17 cellular contexts compared by ENCODE assay signal in genomic region chr2:127072970-127073369, GRCh38. TPM values are rescaled to one million over a fixed set of nuclear protein-coding genes. Genes with fewer than 3 reads are reported as not detected.
A peak's percentile ranks its signal among the peaks of the same experiment; 100 is the strongest.
DNase-seq lines count a peak whose midpoint lies in the region; ATAC-seq and TF ChIP-seq lines count a peak whose summit lies in the region.
"Had no signal": no experiment of that assay in that cellular context is flagged by ENCODE, and none has a peak within 500 bp of the region (broad histone marks: within the 10 kb centered on the region; RNA-seq: fewer than 3 reads in every experiment).

No MANE protein-coding gene starts in this region.

- no peaks in the 10 kb centered on the region; the same call in 1 of the 2 replicates for H3K4me1 ChIP-seq in BE2C
- peaks cover 15% of the 10 kb centered on the region for H3K4me1 ChIP-seq in hepatocyte (ENCODE audit: insufficient read depth)
- H3K4me1 ChIP-seq: upper lobe of right lung had no signal

- no peaks in the 10 kb centered on the region for H3K9me2 ChIP-seq in hepatocyte (replicated peaks; ENCODE audit: insufficient read depth)

- no peak overlapping the region for H3K4me2 ChIP-seq in hepatocyte

- CTCF ChIA-PET in activated B cell treated with CpG ODN at 0.5 μM for 24 hours (lab: Charles Lee) = no interaction called here

- H3K9me3 Mint-ChIP-seq in activated B cell treated with CpG ODN at 0.5 μM for 24 hours = no peaks in the 10 kb centered on the region
- H3K9me3 Mint-ChIP-seq: endodermal cell had no signal

- peak overlapping the region; percentile 27 for H3K27ac ChIP-seq in hepatocyte
- H3K27ac ChIP-seq: upper lobe of right lung had no signal

- TF ChIP-seq CTCF in BE2C (IDR thresholded peaks at IDR 0.05; ENCODE audit: low read depth, low read length) = no peak
- no peak for TF ChIP-seq CTCF in activated B cell treated with CpG ODN at 0.5 μM for 24 hours (IDR thresholded peaks at IDR 0.05)
- TF ChIP-seq CTCF in hepatocyte (IDR thresholded peaks at IDR 0.05; ENCODE audit: poor library complexity) = no peak

- WGBS in hepatocyte (ENCODE audit: low lambda C conversion rate, missing lambda C conversion rate) = 86% methylated on average over 15 of the region's 15 CpGs

- intact Hi-C loops in activated B cell treated with CpG ODN at 0.5 μM for 24 hours (cut with micrococcal nuclease) (no loop called here), posterior cingulate gyrus (cut with DNase I) (loop anchor here (5.0 kb wide), 1 partner anchor 34 kb away; the partner anchor contains the start of gene BIN1)

- H3K36me3 Mint-ChIP-seq in activated B cell treated with CpG ODN at 0.5 μM for 24 hours (ENCODE audit: low read depth) = peaks cover 61% of the 10 kb centered on the region

- peaks cover 4% of the 10 kb centered on the region for H4K20me1 ChIP-seq in hepatocyte (ENCODE audit: insufficient read depth, poor library complexity, severe bottlenecking)

- peaks cover 31% of the 10 kb centered on the region for H3K4me1 Mint-ChIP-seq in activated B cell treated with CpG ODN at 0.5 μM for 24 hours

- no peak for ATAC-seq in activated B cell treated with CpG ODN at 0.5 μM for 24 hours (ENCODE audit: low read depth)
- ATAC-seq: PC-3, upper lobe of right lung had no signal

- H3K9me3 ChIP-seq in BE2C (no peaks in the 10 kb centered on the region), hepatocyte (ENCODE audit: low read depth) (no peaks in the 10 kb centered on the region)
- H3K9me3 ChIP-seq: upper lobe of right lung had no signal

- H3K4me3 Mint-ChIP-seq in activated B cell treated with CpG ODN at 0.5 μM for 24 hours = no peak overlapping the region
- H3K4me3 Mint-ChIP-seq: endodermal cell had no signal

- H3K27ac Mint-ChIP-seq in activated B cell treated with CpG ODN at 0.5 μM for 24 hours = peak overlapping the region; percentile 30

- DNase-seq in BE2C (peak; percentile 54), activated B cell treated with CpG ODN at 0.5 μM for 24 hours (no peak), hepatocyte (ENCODE audit: low spot score) (no peak), posterior cingulate gyrus (peak; percentile 81 to 99 (median 90)), GDM1 (lab: John Stamatoyannopoulos, UW) (no peak), NCI-H146 (lab: John Stamatoyannopoulos, UW) (no peak)
- no peak for DNase-seq in central memory CD4-positive, alpha-beta T cell
- DNase-seq in stimulated activated CD4-positive, alpha-beta T cell treated with anti-CD3 and anti-CD28 coated beads, Interleukin-4, amount 100 ng/mL, for 4 hours = no peak
- DNase-seq: activated CD4-positive, CD25-positive, alpha-beta regulatory T cell; activated CD8-positive, alpha-beta memory T cell treated with anti-CD3 and anti-CD28 coated beads, Interleukin-2, amount 50 U/mL, for 4 hours; activated naive CD4-positive, alpha-beta T cell treated with anti-CD3 and anti-CD28 coated beads, Interleukin-2, amount 50 U/mL, for 16 hours; endodermal cell; NCI-H1694; NCI-H510A treated with DMSO at 0.1 percent for 48 hours; PC-3; stimulated activated CD4-positive, alpha-beta T cell treated with anti-CD3 and anti-CD28 coated beads, Interleukin-1b, Interleukin-23, amount 100 ng/mL, for 48 hours; upper lobe of right lung had no signal

- POLR2A ChIA-PET in activated B cell treated with CpG ODN at 0.5 μM for 24 hours (lab: Charles Lee) = no interaction called here

- H2AFZ ChIP-seq in hepatocyte = no peak overlapping the region

- H3K79me2 ChIP-seq in hepatocyte = peaks cover 44% of the 10 kb centered on the region

- no peaks in the 10 kb centered on the region for H3K27me3 Mint-ChIP-seq in activated B cell treated with CpG ODN at 0.5 μM for 24 hours

- H3K36me3 ChIP-seq in BE2C (no peaks in the 10 kb centered on the region), hepatocyte (replicated peaks; ENCODE audit: insufficient read depth, low read depth) (no peaks in the 10 kb centered on the region)

- H3K27me3 ChIP-seq in BE2C (no peaks in the 10 kb centered on the region), hepatocyte (no peaks in the 10 kb centered on the region)
- H3K27me3 ChIP-seq: upper lobe of right lung had no signal

- H3K4me3 ChIP-seq in BE2C (ENCODE audit: low read depth, low read length) = no peak overlapping the region
- no peak overlapping the region for H3K4me3 ChIP-seq in hepatocyte
- H3K4me3 ChIP-seq: upper lobe of right lung had no signal

RNA-seq across cellular contexts. Expression of gene BIN1, which starts 34.0 kb away (rescaled TPM):
- 83.3 TPM for polyA plus RNA-seq in BE2C (2012; ENCODE audit: insufficient read depth, insufficient read length, low read depth)
- total RNA-seq in activated B cell treated with CpG ODN at 0.5 μM for 24 hours (62.5 and 63.5 TPM in 2 replicates), hepatocyte (107 and 109 TPM in 2 replicates)
- polyA plus RNA-seq in hepatocyte = 113 and 122 TPM in 2 replicates

Comparison
In these comparisons a context has a peak if more than half of its experiments do, and no peak if none do; other contexts are left out.
1. DNase-seq: peak in BE2C (single experiment) and posterior cingulate gyrus (10 of 10); none in activated B cell treated with CpG ODN at 0.5 μM for 24 hours (single experiment), hepatocyte (single experiment), central memory CD4-positive, alpha-beta T cell (single experiment), GDM1 (single experiment), stimulated activated CD4-positive, alpha-beta T cell treated with anti-CD3 and anti-CD28 coated beads, Interleukin-4, amount 100 ng/mL, for 4 hours (0 of 2) and NCI-H146 (single experiment).